1 cellular context compared by ENCODE assay signal in genomic region chr10:86918022-86918471, GRCh38.
TF ChIP-seq lines count a peak whose summit lies in the region.

No MANE protein-coding gene starts in this region.

TF ChIP-seq in endothelial cell of umbilical vein, 7 proteins besides CTCF, POLR2A, EP300 and RAD21:
- TF ChIP-seq FOS (IDR thresholded peaks at IDR 0.05; ENCODE audit: borderline replicate concordance, insufficient read depth, low read length) (peak; percentile 28), MYC (IDR thresholded peaks at IDR 0.05; ENCODE audit: low read depth, low read length) (no peak), GATA2 (IDR thresholded peaks at IDR 0.05; ENCODE audit: insufficient read depth, insufficient read length, low read depth, low read length) (no peak), MAX (IDR thresholded peaks at IDR 0.05; ENCODE audit: insufficient read depth, insufficient read length) (no peak), POLR2AphosphoS5 (IDR thresholded peaks at IDR 0.05; ENCODE audit: insufficient read depth, low read depth, low read length) (no peak), EZH2 (IDR thresholded peaks at IDR 0.05; ENCODE audit: borderline replicate concordance, low read depth, low read length, severe bottlenecking) (no peak), JUN (IDR thresholded peaks at IDR 0.05; ENCODE audit: borderline replicate concordance, insufficient read depth, insufficient read length, low read depth) (no peak)
TF ChIP-seq in endothelial cell of umbilical vein: peak in this region for 1.
